In genomic region chr2:71089475-71089874, GRCh38 we compare ENCODE assay signal across 2 cellular contexts.
TF ChIP-seq lines count a peak whose summit lies in the region.

No MANE protein-coding gene starts in this region.

TF ChIP-seq in HEK293, 187 proteins besides CTCF, POLR2A, EP300 and RAD21:
- TF ChIP-seq ZBTB10 (tag by site-specific recombination; IDR thresholded peaks at IDR 0.05): peak; percentile 28; the same call in 1 of the 2 replicates

TF ChIP-seq in K562, 482 proteins besides CTCF, POLR2A, EP300 and RAD21:
- peak; percentile 53 for TF ChIP-seq NCOR1 (IDR thresholded peaks at IDR 0.05)
- TF ChIP-seq CBFA2T3 (IDR thresholded peaks at IDR 0.05): peak; percentile 62
- TF ChIP-seq ARID1B (IDR thresholded peaks at IDR 0.05): peak; percentile 36
- TF ChIP-seq CBFA2T2 (conservative IDR thresholded peaks at IDR 0.05): peak; percentile 58
- peak; percentile 37; the same call in 1 of the 2 replicates for TF ChIP-seq TAL1 (IDR thresholded peaks at IDR 0.05)
- TF ChIP-seq TCF3 (CRISPR knock-in tag; IDR thresholded peaks at IDR 0.05): peak; percentile 9; the same call in 1 of the 2 replicates
